In the genomic region with DNA sequence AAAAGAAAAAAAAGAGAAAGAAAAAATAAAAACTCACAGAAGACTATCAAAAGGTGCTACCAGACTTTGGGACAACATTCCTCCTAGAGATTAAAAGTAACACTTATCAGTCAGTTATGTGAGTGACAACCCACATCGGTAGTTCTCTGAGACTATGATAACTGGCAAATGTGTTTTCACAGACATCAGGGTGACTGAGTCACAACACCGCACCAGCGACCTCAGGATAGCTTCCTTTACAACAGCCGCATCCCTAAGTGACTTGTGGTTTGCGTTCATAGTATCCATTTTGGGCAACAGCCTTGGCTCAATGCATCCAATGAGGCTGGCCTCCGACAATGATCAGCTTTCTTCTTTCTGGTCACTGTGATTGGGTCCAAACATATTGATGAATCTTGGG, we compare ENCODE assay signal across 7 cellular contexts.
"Had no signal": no experiment of that assay in that cellular context is flagged by ENCODE, and none has a peak within 500 bp of the region (broad histone marks: within the 10 kb centered on the region; RNA-seq: fewer than 3 reads in every experiment).

No MANE protein-coding gene starts in this region.

- FAIRE-seq: HepG2 had no signal

- H3K4me1 ChIP-seq: HAP-1 had no signal

- DNase-seq: H7, KBM-7 had no signal

- H3K4me3 Mint-ChIP-seq: GM23338, IgD-negative memory B cell had no signal

- H3K27ac ChIP-seq: KMS-11 had no signal

- H3K4me2 ChIP-seq: GM23338, KMS-11 had no signal

- H3K36me3 Mint-ChIP-seq: IgD-negative memory B cell had no signal

- H3K4me1 Mint-ChIP-seq: GM23338, IgD-negative memory B cell had no signal

- H2AFZ ChIP-seq: GM23338 had no signal

- H3K4me3 ChIP-seq: GM23338, HAP-1 had no signal

- H3K27ac Mint-ChIP-seq: GM23338, IgD-negative memory B cell had no signal

- H3K36me3 ChIP-seq: HAP-1 had no signal

- H3K27me3 Mint-ChIP-seq: IgD-negative memory B cell had no signal

- H3K9ac ChIP-seq: KMS-11 had no signal
